26 cellular contexts compared by ENCODE assay signal in genomic region chr7:77888998-77889397, GRCh38.
DNase-seq lines count a peak whose midpoint lies in the region; ATAC-seq and TF ChIP-seq lines count a peak whose summit lies in the region.
"Had no signal": no experiment of that assay in that cellular context is flagged by ENCODE, and none has a peak within 500 bp of the region (broad histone marks: within the 10 kb centered on the region; RNA-seq: fewer than 3 reads in every experiment).

No MANE protein-coding gene starts in this region.

- no peaks in the 10 kb centered on the region for H3K4me1 ChIP-seq in IMR-90 (ENCODE audit: control insufficient read depth, insufficient read depth, low read length)
- peaks cover 36% of the 10 kb centered on the region for H3K4me1 ChIP-seq in OCI-LY1 (ENCODE audit: insufficient read depth, low read length, severe bottlenecking)
- peaks cover 2% of the 10 kb centered on the region for H3K4me1 ChIP-seq in neural progenitor cell
- H3K4me1 ChIP-seq: SJCRH30 had no signal

- no peaks in the 10 kb centered on the region for H3K9me2 ChIP-seq in OCI-LY1 (ENCODE audit: low read depth, low read length)

- ATAC-seq in IMR-90 (ENCODE audit: low read depth) (no peak), GM21786 (IDR thresholded peaks at IDR 0.05; ENCODE audit: unreplicated experiment) (no peak), GM19395 (IDR thresholded peaks at IDR 0.05; ENCODE audit: unreplicated experiment) (no peak), WTC11 (no peak), HG02623 (IDR thresholded peaks at IDR 0.05; ENCODE audit: unreplicated experiment) (no peak)
- ATAC-seq: HCT116, PC-3, SK-N-SH treated with all-trans-retinoic acid at 6 μM for 48 hours, T-cell had no signal

- in situ Hi-C loops in IMR-90 (cut with MboI; ENCODE audit: low sequenced_read_pairs), result no loop called here

- no peak overlapping the region for H2AK9ac ChIP-seq in IMR-90 (replicated peaks; ENCODE audit: low read depth, low read length, poor library complexity)

- H3K4me3 Mint-ChIP-seq in neural progenitor cell (no peak overlapping the region), WTC11 (no peak overlapping the region)
- H3K4me3 Mint-ChIP-seq: CD14-positive monocyte; CD8-positive, alpha-beta memory T cell; T-cell had no signal

- H2BK5ac ChIP-seq in IMR-90 (ENCODE audit: low read depth, low read length, poor library complexity, severe bottlenecking), result no peak overlapping the region

- H3K27me3 ChIP-seq in IMR-90 (ENCODE audit: control insufficient read depth, insufficient read depth, low read length), result no peaks in the 10 kb centered on the region
- no peaks in the 10 kb centered on the region for H3K27me3 ChIP-seq in OCI-LY1 (ENCODE audit: insufficient read depth, low read length)
- no peaks in the 10 kb centered on the region for H3K27me3 ChIP-seq in neural progenitor cell
- H3K27me3 ChIP-seq: BE2C, SJCRH30 had no signal

- no peak overlapping the region for H2BK15ac ChIP-seq in IMR-90 (ENCODE audit: low read depth, low read length)

- no peaks in the 10 kb centered on the region for H4K20me1 ChIP-seq in IMR-90 (ENCODE audit: insufficient read depth, low read length)
- H4K20me1 ChIP-seq in OCI-LY1 (ENCODE audit: insufficient read depth, low read length), result no peaks in the 10 kb centered on the region
- no peaks in the 10 kb centered on the region for H4K20me1 ChIP-seq in neural progenitor cell (ENCODE audit: low read depth)

- DNase-seq in IMR-90 (no peak), neural progenitor cell (ENCODE audit: low spot score) (peak; percentile 37), WTC11 (ENCODE audit: low spot score) (no peak)
- DNase-seq: BE2C; CD8-positive, alpha-beta memory T cell; DMS 273 treated with DMSO at 0.1 percent for 48 hours; DMS79 treated with DMSO at 0.1 percent for 48 hours; GF-D8; NCI-H1048; NCI-H1417; NCI-H1694; NCI-H2029 treated with DMSO at 0.1 percent for 48 hours; NCI-H2171; NCI-H524; NCI-H774; PC-3; SJCRH30; T-cell had no signal

- H3K36me3 Mint-ChIP-seq in neural progenitor cell, result peaks cover 3% of the 10 kb centered on the region
- H3K36me3 Mint-ChIP-seq in WTC11, result no peaks in the 10 kb centered on the region

- peaks cover 15% of the 10 kb centered on the region for H3K4me1 Mint-ChIP-seq in neural progenitor cell
- no peaks in the 10 kb centered on the region for H3K4me1 Mint-ChIP-seq in WTC11

- H2AFZ ChIP-seq in IMR-90 (replicated peaks; ENCODE audit: low read length, poor library complexity), result no peak overlapping the region
- H2AFZ ChIP-seq in OCI-LY1 (ENCODE audit: low read length), result no peak overlapping the region
- H2AFZ ChIP-seq in neural progenitor cell (replicated peaks), result no peak overlapping the region

- H3K4me2 ChIP-seq in IMR-90 (ENCODE audit: low read depth, low read length), result no peak overlapping the region
- no peak overlapping the region for H3K4me2 ChIP-seq in OCI-LY1 (ENCODE audit: low read length)
- no peak overlapping the region for H3K4me2 ChIP-seq in neural progenitor cell
- H3K4me2 ChIP-seq: KMS-11 had no signal

- intact Hi-C loops in IMR-90 (cut with micrococcal nuclease), result no loop called here

- no TSS peak for BruUV-seq in IMR-90 (replicated peaks; lab: Mats Ljungman, UMichigan)

- H3K9me3 ChIP-seq in IMR-90 (ENCODE audit: control insufficient read depth, insufficient read depth, low read length) (no peaks in the 10 kb centered on the region), OCI-LY1 (ENCODE audit: low read length) (no peaks in the 10 kb centered on the region), neural progenitor cell (ENCODE audit: low read depth) (no peaks in the 10 kb centered on the region)
- H3K9me3 ChIP-seq: BE2C, SJCRH30 had no signal

- H3K4me3 ChIP-seq in IMR-90 (ENCODE audit: insufficient read depth, low read depth, low read length) (no peak overlapping the region), OCI-LY1 (ENCODE audit: low read depth, low read length, poor library complexity, severe bottlenecking) (no peak overlapping the region), neural progenitor cell (no peak overlapping the region)
- H3K4me3 ChIP-seq: SJCRH30 had no signal

- no peak overlapping the region for H3K4ac ChIP-seq in IMR-90 (ENCODE audit: low read depth, low read length)

- POLR2A ChIA-PET in IMR-90 (lab: Charles Lee; ENCODE audit: unreplicated experiment) (no interaction called here), WTC11 (lab: Charles Lee) (no interaction called here)

- peak overlapping the region; percentile 40; the same call in 1 of the 2 replicates for H4K5ac ChIP-seq in IMR-90 (ENCODE audit: low read depth, low read length)

- peaks cover 15 to 30% of the 10 kb centered on the region in 2 experiments for H3K79me1 ChIP-seq in IMR-90 (ENCODE audit: low read depth in 1 of 2, low read length in 2 of 2)

- no peaks in the 10 kb centered on the region for H3K9me1 ChIP-seq in IMR-90 (ENCODE audit: insufficient read depth, low read length)

- no peak for TF ChIP-seq CTCF in IMR-90 (conservative IDR thresholded peaks at IDR 0.05; ENCODE audit: low read depth, low read length)
- no peak for TF ChIP-seq CTCF in OCI-LY1 (IDR thresholded peaks at IDR 0.05; ENCODE audit: low read length)
- TF ChIP-seq CTCF in neural progenitor cell (IDR thresholded peaks at IDR 0.05), result no peak
- no peak for TF ChIP-seq CTCF in WTC11 (IDR thresholded peaks at IDR 0.05)

- no peak overlapping the region for H4K8ac ChIP-seq in IMR-90 (ENCODE audit: low read depth in 2 of 2, low read length in 2 of 2)

- H3K18ac ChIP-seq in IMR-90 (ENCODE audit: low read depth, low read length), result no peak overlapping the region

- H2BK120ac ChIP-seq in IMR-90 (ENCODE audit: low read depth, low read length), result no peak overlapping the region

- no peak overlapping the region for H3K9ac ChIP-seq in IMR-90 (ENCODE audit: low read depth, low read length)
- no peak overlapping the region for H3K9ac ChIP-seq in OCI-LY1 (ENCODE audit: low read length)
- H3K9ac ChIP-seq in neural progenitor cell, result no peak overlapping the region
- H3K9ac ChIP-seq: KMS-11 had no signal

- 100% methylated on average over 1 of the region's 1 CpG; no CpG with 5 or more reads in 1 of the 2 experiments for WGBS in IMR-90 (ENCODE audit: extremely low coverage in 2 of 2, insufficient read length in 1 of 2), 2 experiments

- no peak for TF ChIP-seq POLR2A in IMR-90 (IDR thresholded peaks at IDR 0.05; ENCODE audit: low read depth, low read length)

- H3K36me3 ChIP-seq in IMR-90 (ENCODE audit: control insufficient read depth, insufficient read depth, low read length), result no peaks in the 10 kb centered on the region
- H3K36me3 ChIP-seq in OCI-LY1 (ENCODE audit: insufficient read depth, low read length), result peaks cover 6% of the 10 kb centered on the region; the same call in 1 of the 2 replicates
- H3K36me3 ChIP-seq in neural progenitor cell, result no peaks in the 10 kb centered on the region
- H3K36me3 ChIP-seq: BE2C, SJCRH30 had no signal

- no peak overlapping the region for H3K27ac Mint-ChIP-seq in neural progenitor cell
- no peak overlapping the region for H3K27ac Mint-ChIP-seq in WTC11
- H3K27ac Mint-ChIP-seq: CD8-positive, alpha-beta memory T cell; T-cell had no signal

- H3K14ac ChIP-seq in IMR-90 (replicated peaks; ENCODE audit: low read depth, low read length), result no peak overlapping the region

- no peak overlapping the region for H2AK5ac ChIP-seq in IMR-90 (ENCODE audit: low read depth, low read length)

- H3K79me2 ChIP-seq in OCI-LY1 (ENCODE audit: insufficient read depth, low read length), result peaks cover 9% of the 10 kb centered on the region; the same call in 1 of the 2 replicates
- H3K79me2 ChIP-seq in neural progenitor cell (ENCODE audit: low read depth), result no peaks in the 10 kb centered on the region

- no peak overlapping the region for H3K56ac ChIP-seq in IMR-90 (ENCODE audit: extremely low read depth, insufficient read depth, low read length)

- no peak overlapping the region for H2BK20ac ChIP-seq in IMR-90 (ENCODE audit: low read depth, low read length)

- H3K27ac ChIP-seq in IMR-90 (ENCODE audit: insufficient read depth, low read length) (no peak overlapping the region), OCI-LY1 (ENCODE audit: low read depth, low read length, poor library complexity, severe bottlenecking) (peak overlapping the region; percentile 40), neural progenitor cell (no peak overlapping the region)
- H3K27ac ChIP-seq: KMS-11, SJCRH30 had no signal

- CTCF ChIA-PET in IMR-90 (lab: Yijun Ruan, JAX) (no interaction called here), WTC11 (lab: Charles Lee) (no interaction called here)

- H4K91ac ChIP-seq in IMR-90 (ENCODE audit: insufficient read depth, low read depth, low read length), result no peak overlapping the region

- no peak for TF ChIP-seq RAD21 in IMR-90 (IDR thresholded peaks at IDR 0.05; ENCODE audit: low read length)

- H3F3A ChIP-seq in OCI-LY1 (ENCODE audit: insufficient read depth, low read length) (0 out of 2 replicates have a peak, but pooled peaks cover 4% of the 10 kb centered on the region), neural progenitor cell (ENCODE audit: low read depth) (no peaks in the 10 kb centered on the region)

- dilution Hi-C loops in IMR-90 (cut with HindIII; ENCODE audit: low sequenced_read_pairs, unreplicated experiment), result no loop called here

- H3K9me3 Mint-ChIP-seq in neural progenitor cell (no peaks in the 10 kb centered on the region), WTC11 (no peaks in the 10 kb centered on the region)
- H3K9me3 Mint-ChIP-seq: CD14-positive monocyte; CD8-positive, alpha-beta memory T cell; T-cell had no signal

- H3K27me3 Mint-ChIP-seq in neural progenitor cell (ENCODE audit: insufficient read depth, low read depth) (peaks cover 2% of the 10 kb centered on the region), WTC11 (ENCODE audit: low read depth) (no peaks in the 10 kb centered on the region)
- H3K27me3 Mint-ChIP-seq: T-cell had no signal

- no peak overlapping the region for H3K23ac ChIP-seq in IMR-90 (ENCODE audit: low read depth, low read length)

TF ChIP-seq in IMR-90, 13 proteins besides CTCF, POLR2A, EP300 and RAD21 (continues in another document):
- TF ChIP-seq USF2 (IDR thresholded peaks at IDR 0.05; ENCODE audit: low read depth, low read length) (no peak), NFE2L2 (IDR thresholded peaks at IDR 0.05; ENCODE audit: low read depth, low read length) (no peak)

TF ChIP-seq in WTC11, 78 proteins besides CTCF, POLR2A, EP300 and RAD21 (continues in another document):
- TF ChIP-seq MAX (CRISPR knock-in tag; IDR thresholded peaks at IDR 0.05), result no peak
